Comparison of ENCODE assay signal across 8 cellular contexts in genomic region chr22:36334081-36334831, GRCh38. TPM values are rescaled to one million over a fixed set of nuclear protein-coding genes. Genes with fewer than 3 reads are reported as not detected.
DNase-seq lines count a peak whose midpoint lies in the region; ATAC-seq and TF ChIP-seq lines count a peak whose summit lies in the region.

No MANE protein-coding gene starts in this region.

- TF ChIP-seq CTCF in AG10803 (conservative IDR thresholded peaks at IDR 0.05; ENCODE audit: low read length) (0 out of 2 replicates have a peak, but pooled peaks have one; percentile 9), left lung (IDR thresholded peaks at IDR 0.05) (no peak), tibial artery (IDR thresholded peaks at IDR 0.05) (no peak)

- H3K27me3 ChIP-seq in left lung (no peaks in the 10 kb centered on the region), tibial artery (no peaks in the 10 kb centered on the region)

- in situ Hi-C loops in KBM-7 (cut with MboI; ENCODE audit: low pct_unique_long_range_greater_than_20kb, low sequenced_read_pairs), result no loop called here

- peaks cover 87 to 100% of the 10 kb centered on the region in 2 donors for H3K4me1 ChIP-seq in left lung
- H3K4me1 ChIP-seq in tibial artery, result peaks cover 4 to 100% (median 100%) of the 10 kb centered on the region in 4 donors

- peaks cover 58% of the 10 kb centered on the region for H3K36me3 Mint-ChIP-seq in activated naive CD8-positive, alpha-beta T cell treated with anti-CD3 and anti-CD28 coated beads, Interleukin-2, amount 10 ng/mL, durations not matched to agents 7 days and 5 days

- POLR2A ChIA-PET in activated naive CD8-positive, alpha-beta T cell treated with anti-CD3 and anti-CD28 coated beads, Interleukin-2, amount 10 ng/mL, durations not matched to agents 7 days and 5 days (lab: Charles Lee), result interaction anchor here (0.9 to 4.5 kb wide), 13 partner anchors 11 to 119 kb away, joined by 3 to 62 read pairs (median 8); partner anchors contain the start of gene MYH9

- H3K4me3 Mint-ChIP-seq in activated naive CD8-positive, alpha-beta T cell treated with anti-CD3 and anti-CD28 coated beads, Interleukin-2, amount 10 ng/mL, durations not matched to agents 7 days and 5 days, result peak overlapping the region; percentile 74

- H3K27ac ChIP-seq in left lung (peak overlapping the region; percentile 90 to 94), tibial artery (peak overlapping the region; percentile 95)

- ATAC-seq in activated naive CD8-positive, alpha-beta T cell treated with anti-CD3 and anti-CD28 coated beads, Interleukin-2, amount 10 ng/mL, durations not matched to agents 7 days and 5 days (ENCODE audit: low read depth), result no peak
- ATAC-seq in left lung, result peak; percentile 56
- no peak for ATAC-seq in HG03342 (IDR thresholded peaks at IDR 0.05; ENCODE audit: unreplicated experiment)

- H3K4me3 ChIP-seq in AG10803 (ENCODE audit: low read length) (no peak overlapping the region), left lung (no peak overlapping the region), tibial artery (no peak overlapping the region)

- H3K27me3 Mint-ChIP-seq in activated naive CD8-positive, alpha-beta T cell treated with anti-CD3 and anti-CD28 coated beads, Interleukin-2, amount 10 ng/mL, durations not matched to agents 7 days and 5 days, result no peaks in the 10 kb centered on the region

- H3K9me3 ChIP-seq in left lung (no peaks in the 10 kb centered on the region), tibial artery (no peaks in the 10 kb centered on the region)

- intact Hi-C loops in left lung (cut with DNase I) (loop anchor here in 1 of 2 donors (10.0 kb wide), 1 partner anchor 51 kb away; the partner anchor contains the start of gene MYH9), tibial artery (cut with DNase I; ENCODE audit: low total_unique reads) (no loop called here)

- DNase-seq in AG10803 (ENCODE audit: low read depth), result no peak
- DNase-seq in KBM-7, result peak; percentile 80
- peak; percentile 62 for DNase-seq in activated naive CD8-positive, alpha-beta T cell treated with anti-CD3 and anti-CD28 coated beads, Interleukin-2, amount 10 ng/mL, durations not matched to agents 7 days and 5 days
- DNase-seq in left lung, result peak in 1 of 2 donors; percentile 88
- DNase-seq in tibial artery, result peak in 1 of 2 donors; percentile 81
- no peak for DNase-seq in T1000 (lab: John Stamatoyannopoulos, UW)
- no peak for DNase-seq in GOT3 (lab: John Stamatoyannopoulos, UW)

- H3K36me3 ChIP-seq in left lung (peaks cover 0 to 69% of the 10 kb centered on the region in 2 donors), tibial artery (peaks cover 41 to 51% (median 43%) of the 10 kb centered on the region in 3 donors)

- H3K27ac Mint-ChIP-seq in activated naive CD8-positive, alpha-beta T cell treated with anti-CD3 and anti-CD28 coated beads, Interleukin-2, amount 10 ng/mL, durations not matched to agents 7 days and 5 days, result peak overlapping the region; percentile 98

- H3K4me1 Mint-ChIP-seq in activated naive CD8-positive, alpha-beta T cell treated with anti-CD3 and anti-CD28 coated beads, Interleukin-2, amount 10 ng/mL, durations not matched to agents 7 days and 5 days, result peaks cover 87% of the 10 kb centered on the region

- no peaks in the 10 kb centered on the region for H3K9me3 Mint-ChIP-seq in activated naive CD8-positive, alpha-beta T cell treated with anti-CD3 and anti-CD28 coated beads, Interleukin-2, amount 10 ng/mL, durations not matched to agents 7 days and 5 days

RNA-seq across cellular contexts. Expression of gene MYH9, which starts 53.5 kb away (rescaled TPM):
- total RNA-seq in activated naive CD8-positive, alpha-beta T cell treated with anti-CD3 and anti-CD28 coated beads, Interleukin-2, amount 10 ng/mL, durations not matched to agents 7 days and 5 days, result 100 to 1,000 TPM; 803 to 821 TPM
- 100 to 1,000 TPM; 754 to 761 TPM for total RNA-seq in left lung

Comparison
In these comparisons a context has a peak if more than half of its experiments do, and no peak if none do; other contexts are left out.
1. DNase-seq: peak in KBM-7 (single experiment) and activated naive CD8-positive, alpha-beta T cell treated with anti-CD3 and anti-CD28 coated beads, Interleukin-2, amount 10 ng/mL, durations not matched to agents 7 days and 5 days (single experiment); none in AG10803 (single experiment), T1000 (single experiment) and GOT3 (single experiment).